ENCODE assay signal across 1 cellular context in genomic region chr3:178518660-178519396, GRCh38.
TF ChIP-seq lines count a peak whose summit lies in the region.

No MANE protein-coding gene starts in this region.

TF ChIP-seq in GM23338, 12 proteins besides CTCF, POLR2A, EP300 and RAD21 (continued from another document):
- TF ChIP-seq ZNF331 (CRISPR knock-in tag; IDR thresholded peaks at IDR 0.05; ENCODE audit: low read depth): no peak
- no peak for TF ChIP-seq ETS1 (IDR thresholded peaks at IDR 0.05)
- TF ChIP-seq NANOG (IDR thresholded peaks at IDR 0.05; ENCODE audit: borderline replicate concordance): no peak
- no peak for TF ChIP-seq CREB1 (CRISPR knock-in tag; IDR thresholded peaks at IDR 0.05; ENCODE audit: low read depth)
- TF ChIP-seq ZNF114 (CRISPR knock-in tag; IDR thresholded peaks at IDR 0.05): no peak
TF ChIP-seq in GM23338: peak in this region for 0.
